ENCODE assay signal across 16 cellular contexts in genomic region chr1:88239205-88239604, GRCh38.
DNase-seq lines count a peak whose midpoint lies in the region; ATAC-seq and TF ChIP-seq lines count a peak whose summit lies in the region.
"Had no signal": no experiment of that assay in that cellular context is flagged by ENCODE, and none has a peak within 500 bp of the region (broad histone marks: within the 10 kb centered on the region; RNA-seq: fewer than 3 reads in every experiment).

No MANE protein-coding gene starts in this region.

- peak; percentile 19 for TF ChIP-seq CTCF in SK-N-SH (IDR thresholded peaks at IDR 0.05)
- TF ChIP-seq CTCF in OCI-LY7 (conservative IDR thresholded peaks at IDR 0.05; ENCODE audit: low read length), result 0 out of 2 replicates have a peak, but pooled peaks have one; percentile 14
- TF ChIP-seq CTCF in epithelial cell of esophagus (IDR thresholded peaks at IDR 0.05; ENCODE audit: insufficient read depth, low read depth, low read length, missing control alignments), result peak; percentile 30

- H3K27ac ChIP-seq in SK-N-SH (ENCODE audit: low read depth in 2 of 2, low read length in 1 of 2), result no peak overlapping the region
- no peak overlapping the region for H3K27ac ChIP-seq in OCI-LY7 (ENCODE audit: low read depth, low read length, poor library complexity, severe bottlenecking)
- H3K27ac ChIP-seq in substantia nigra (ENCODE audit: low read depth, low read length, poor library complexity, severe bottlenecking), result no peak overlapping the region
- H3K27ac ChIP-seq: 22Rv1, BLaER1 had no signal

- CTCF ChIA-PET in SK-N-SH (lab: Yijun Ruan, JAX), result interaction anchor here (1.2 kb wide), 1 partner anchor 59 kb away, joined by 8 read pairs; no protein-coding TSS in a partner anchor
- CTCF ChIA-PET in OCI-LY7 (lab: Charles Lee; ENCODE audit: unreplicated experiment), result no interaction called here

- H3K36me3 ChIP-seq in SK-N-SH (replicated peaks in 1 of 2; ENCODE audit: control insufficient read depth in 1 of 2, insufficient read depth in 2 of 2, low read length in 1 of 2) (no peaks in the 10 kb centered on the region), OCI-LY7 (ENCODE audit: insufficient read depth, low read length) (no peaks in the 10 kb centered on the region)
- H3K36me3 ChIP-seq: BLaER1 had no signal

- no peaks in the 10 kb centered on the region for H4K20me1 ChIP-seq in SK-N-SH (ENCODE audit: insufficient read depth)
- no peaks in the 10 kb centered on the region for H4K20me1 ChIP-seq in OCI-LY7 (ENCODE audit: insufficient read depth, low read length)
- H4K20me1 ChIP-seq: BLaER1 had no signal

- H3K4me1 ChIP-seq in SK-N-SH (ENCODE audit: control insufficient read depth in 1 of 2, insufficient read depth in 2 of 2, low read depth in 1 of 2, low read length in 1 of 2), result no peaks in the 10 kb centered on the region; a peak in 1 of 4 replicates
- no peaks in the 10 kb centered on the region for H3K4me1 ChIP-seq in OCI-LY7 (ENCODE audit: insufficient read depth, low read length, poor library complexity, severe bottlenecking)
- H3K4me1 ChIP-seq: BLaER1 had no signal

- H2AFZ ChIP-seq in SK-N-SH (ENCODE audit: low read depth), result no peak overlapping the region
- H2AFZ ChIP-seq in OCI-LY7 (ENCODE audit: low read length), result no peak overlapping the region
- H2AFZ ChIP-seq: GM23338 had no signal

- no peaks in the 10 kb centered on the region for H3F3A ChIP-seq in SK-N-SH (replicated peaks; ENCODE audit: insufficient read depth)

- H3K9me2 ChIP-seq in SK-N-SH (no peaks in the 10 kb centered on the region), OCI-LY7 (ENCODE audit: insufficient read depth, low read length) (no peaks in the 10 kb centered on the region)

- no peak for DNase-seq in SK-N-SH
- no peak for DNase-seq in OCI-LY7 (ENCODE audit: low spot score)
- no peak for DNase-seq in epithelial cell of esophagus (ENCODE audit: low read depth)
- DNase-seq in substantia nigra (lab: John Stamatoyannopoulos, UW), result no peak
- DNase-seq: AML-193; Calu3; CD4-positive, CD25-positive, alpha-beta regulatory T cell; DMS 273 treated with DMSO at 0.1 percent for 48 hours; H7 had no signal

- H3K9ac ChIP-seq in SK-N-SH, result no peak overlapping the region
- H3K9ac ChIP-seq: BLaER1 had no signal

- intact Hi-C loops in OCI-LY7 (cut with micrococcal nuclease; ENCODE audit: unreplicated experiment), result no loop called here

- H3K79me2 ChIP-seq in SK-N-SH (ENCODE audit: insufficient read depth), result no peaks in the 10 kb centered on the region
- H3K79me2 ChIP-seq in OCI-LY7 (ENCODE audit: insufficient read depth, low read depth, low read length), result no peaks in the 10 kb centered on the region

- no peak for TF ChIP-seq POLR2A in GM18505 (IDR thresholded peaks at IDR 0.05; ENCODE audit: borderline replicate concordance, extremely low read depth, insufficient read depth, insufficient read length)

- H3K9me3 ChIP-seq in SK-N-SH (no peaks in the 10 kb centered on the region; the same call in 1 of the 2 replicates), OCI-LY7 (ENCODE audit: low read length) (no peaks in the 10 kb centered on the region)

- ATAC-seq in SK-N-SH treated with all-trans-retinoic acid at 6 μM for 48 hours (no peak), GM19463 (IDR thresholded peaks at IDR 0.05; ENCODE audit: unreplicated experiment) (no peak), GM18505 (IDR thresholded peaks at IDR 0.05; ENCODE audit: unreplicated experiment) (no peak)
- ATAC-seq: GM12878, GM23338 had no signal

- H3K4me2 ChIP-seq in SK-N-SH (no peak overlapping the region), OCI-LY7 (ENCODE audit: low read length) (no peak overlapping the region)
- H3K4me2 ChIP-seq: BLaER1, GM23338 had no signal

- no TSS peak for BruUV-seq in OCI-LY7 (replicated peaks; lab: Mats Ljungman, UMichigan)

- POLR2A ChIA-PET in SK-N-SH (lab: Yijun Ruan, JAX), result no interaction called here
- POLR2A ChIA-PET in OCI-LY7 (lab: Charles Lee), result interaction anchor here (0.5 kb wide), 1 partner anchor 270 kb away, joined by 3 read pairs; no protein-coding TSS in a partner anchor

- H3K4me3 ChIP-seq in SK-N-SH (ENCODE audit: low read depth in 2 of 2, low read length in 1 of 2) (no peak overlapping the region), OCI-LY7 (ENCODE audit: low read depth, low read length, poor library complexity, severe bottlenecking) (no peak overlapping the region), epithelial cell of esophagus (ENCODE audit: low read length) (no peak overlapping the region)
- H3K4me3 ChIP-seq: BLaER1, GM12878, GM23338 had no signal

- H3K27me3 ChIP-seq in SK-N-SH (ENCODE audit: insufficient read depth), result no peaks in the 10 kb centered on the region
- H3K27me3 ChIP-seq: BLaER1 had no signal

- 3% methylated on average over 1 of the region's 1 CpG for WGBS in SK-N-SH (ENCODE audit: low lambda C conversion rate)

- no peak for TF ChIP-seq RAD21 in SK-N-SH (IDR thresholded peaks at IDR 0.05; ENCODE audit: low read length)

- TF ChIP-seq EP300 in SK-N-SH (IDR thresholded peaks at IDR 0.05; ENCODE audit: borderline replicate concordance in 1 of 2, low read depth in 1 of 2, low read length in 1 of 2), result no peak

TF ChIP-seq in SK-N-SH, 30 proteins besides CTCF, POLR2A, EP300 and RAD21:
- no peak for TF ChIP-seq GABPA (IDR thresholded peaks at IDR 0.05; ENCODE audit: low read depth)
- no peak for TF ChIP-seq SMC3 (IDR thresholded peaks at IDR 0.05; ENCODE audit: low read depth, low read length)
- no peak for TF ChIP-seq NRF1 (IDR thresholded peaks at IDR 0.05; ENCODE audit: low read depth, low read length)
- TF ChIP-seq RXRA (IDR thresholded peaks at IDR 0.05; ENCODE audit: borderline replicate concordance, low read depth), result no peak
- TF ChIP-seq JUND (IDR thresholded peaks at IDR 0.05), result no peak
- TF ChIP-seq TAF1 (IDR thresholded peaks at IDR 0.05; ENCODE audit: borderline replicate concordance, low read depth, low read length), result no peak
- TF ChIP-seq USF2 (IDR thresholded peaks at IDR 0.05; ENCODE audit: borderline replicate concordance, low read depth, low read length), result no peak
- TF ChIP-seq CHD2 (IDR thresholded peaks at IDR 0.05; ENCODE audit: low read length, partially characterized antibody), result no peak
- no peak for TF ChIP-seq IRF3 (IDR thresholded peaks at IDR 0.05; ENCODE audit: low read depth, low read length)
- TF ChIP-seq EZH2phosphoT487 (IDR thresholded peaks at IDR 0.05; ENCODE audit: borderline replicate concordance, low read depth), result no peak
- no peak for TF ChIP-seq GATA2 (CRISPR knock-in tag; IDR thresholded peaks at IDR 0.05)
- TF ChIP-seq FOXM1 (IDR thresholded peaks at IDR 0.05; ENCODE audit: low read depth), result no peak

TF ChIP-seq in SK-N-SH treated with all-trans-retinoic acid at 6 μM for 48 hours, 23 proteins besides CTCF, POLR2A, EP300 and RAD21:
- TF ChIP-seq SNAI2 (CRISPR knock-in tag; IDR thresholded peaks at IDR 0.05) (no peak), CREB5 (CRISPR knock-in tag; IDR thresholded peaks at IDR 0.05; ENCODE audit: low read depth) (no peak), PPARA (CRISPR knock-in tag; IDR thresholded peaks at IDR 0.05; ENCODE audit: borderline replicate concordance) (no peak), TCF4 (CRISPR knock-in tag; IDR thresholded peaks at IDR 0.05; ENCODE audit: borderline replicate concordance) (no peak), CSRNP3 (CRISPR knock-in tag; IDR thresholded peaks at IDR 0.05) (no peak), PATZ1 (CRISPR knock-in tag; IDR thresholded peaks at IDR 0.05; ENCODE audit: borderline replicate concordance) (no peak)
